ENCODE assay signal across 8 cellular contexts in the genomic region with DNA sequence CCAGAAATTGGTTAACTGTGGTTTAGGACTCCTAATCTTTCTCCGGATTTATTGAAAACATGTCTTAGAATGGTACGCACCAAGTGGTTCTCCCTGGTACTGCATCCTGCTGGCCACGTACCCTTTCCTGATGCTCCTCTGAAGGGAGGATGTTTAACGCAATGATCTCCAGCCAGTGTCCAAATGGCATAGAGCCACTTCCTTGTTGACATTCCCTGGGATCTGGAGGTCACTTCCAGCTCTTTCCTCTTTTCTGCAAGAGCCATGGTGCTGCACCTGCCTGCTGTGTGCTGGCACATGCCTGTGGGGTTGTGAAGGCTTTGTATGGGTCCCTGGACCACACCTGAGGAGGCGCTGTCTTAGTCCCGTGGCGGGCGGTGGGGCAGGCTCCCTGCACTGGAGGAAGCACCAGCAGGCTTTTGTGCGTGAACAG. TPM values are rescaled to one million over a fixed set of nuclear protein-coding genes. Genes with fewer than 3 reads are reported as not detected.
DNase-seq lines count a peak whose midpoint lies in the region; ATAC-seq and TF ChIP-seq lines count a peak whose summit lies in the region.

No MANE protein-coding gene starts in this region.

- H3K4me3 Mint-ChIP-seq in activated CD4-positive, alpha-beta T cell treated with anti-CD3 and anti-CD28 coated beads for 36 hours, result no peak overlapping the region

- TF ChIP-seq EP300 in gastroesophageal sphincter (IDR thresholded peaks at IDR 0.05), result no peak
- no peak for TF ChIP-seq EP300 in tibial nerve (IDR thresholded peaks at IDR 0.05)

- POLR2A ChIA-PET in activated CD4-positive, alpha-beta T cell treated with anti-CD3 and anti-CD28 coated beads for 36 hours (lab: Charles Lee), result no interaction called here

- no peaks in the 10 kb centered on the region for H3K36me3 ChIP-seq in gastroesophageal sphincter
- H3K36me3 ChIP-seq in tibial nerve, result no peaks in the 10 kb centered on the region

- WGBS in gastroesophageal sphincter (ENCODE audit: low coverage in 1 of 2), 2 donors, result 75 to 83% methylated on average over 5 to 9 of the region's 9 CpGs
- WGBS in tibial nerve, 2 donors, result 74 to 80% methylated on average over 9 of the region's 9 CpGs

- no peak overlapping the region for H3K4me3 ChIP-seq in gastroesophageal sphincter
- H3K4me3 ChIP-seq in tibial nerve, result no peak overlapping the region

- no peaks in the 10 kb centered on the region for H3K27me3 Mint-ChIP-seq in activated CD4-positive, alpha-beta T cell treated with anti-CD3 and anti-CD28 coated beads for 36 hours

- H3K27me3 ChIP-seq in gastroesophageal sphincter (no peaks in the 10 kb centered on the region), tibial nerve (no peaks in the 10 kb centered on the region)

- H3K4me1 ChIP-seq in gastroesophageal sphincter, result peaks cover 0 to 82% (median 18%) of the 10 kb centered on the region in 3 donors
- H3K4me1 ChIP-seq in tibial nerve, result peaks cover 0 to 52% (median 12%) of the 10 kb centered on the region in 4 donors

- no peak for ATAC-seq in activated CD4-positive, alpha-beta T cell treated with anti-CD3 and anti-CD28 coated beads for 36 hours
- ATAC-seq in gastroesophageal sphincter, result peak; percentile 25

- CTCF ChIA-PET in activated CD4-positive, alpha-beta T cell treated with anti-CD3 and anti-CD28 coated beads for 36 hours (lab: Charles Lee), result interaction anchor here (0.7 to 2.0 kb wide), 8 partner anchors 8 to 28 kb away, joined by 3 to 7 read pairs (median 3); no protein-coding TSS in a partner anchor

- H3K36me3 Mint-ChIP-seq in activated CD4-positive, alpha-beta T cell treated with anti-CD3 and anti-CD28 coated beads for 36 hours (ENCODE audit: low read depth), result peaks cover 32% of the 10 kb centered on the region

- peak overlapping the region; percentile 29 for H3K27ac Mint-ChIP-seq in activated CD4-positive, alpha-beta T cell treated with anti-CD3 and anti-CD28 coated beads for 36 hours

- peaks cover 62% of the 10 kb centered on the region for H3K4me1 Mint-ChIP-seq in activated CD4-positive, alpha-beta T cell treated with anti-CD3 and anti-CD28 coated beads for 36 hours

- TF ChIP-seq POLR2A in gastroesophageal sphincter (IDR thresholded peaks at IDR 0.05), result no peak
- no peak for TF ChIP-seq POLR2A in tibial nerve (IDR thresholded peaks at IDR 0.05)

- H3K27ac ChIP-seq in gastroesophageal sphincter (peak overlapping the region in 1 of 4 donors; percentile 1), tibial nerve (peak overlapping the region in 2 of 4 donors; percentile 12 to 18)

- H3K9me3 ChIP-seq in gastroesophageal sphincter (no peaks in the 10 kb centered on the region), tibial nerve (no peaks in the 10 kb centered on the region)

- TF ChIP-seq CTCF in gastroesophageal sphincter (IDR thresholded peaks at IDR 0.05) (peak in 2 of 4 experiments; percentile 40 to 41), tibial nerve (IDR thresholded peaks at IDR 0.05) (peak; percentile 19 to 43 (median 42))

- peak; percentile 48 for DNase-seq in activated CD4-positive, alpha-beta T cell treated with anti-CD3 and anti-CD28 coated beads for 36 hours
- DNase-seq in activated CD4-positive, alpha-beta T cell treated with anti-CD3 and anti-CD28 coated beads for 4 hours, result no peak
- peak; percentile 24 for DNase-seq in RPMI7951 (ENCODE audit: low read depth)
- DNase-seq in tibial nerve (ENCODE audit: low spot score in 2 of 2), result peak in 1 of 2 donors; percentile 49
- DNase-seq in NCI-H1930 (lab: John Stamatoyannopoulos, UW), result no peak
- DNase-seq in HPDE6-E6E7 (ENCODE audit: extremely low spot score), result no peak
- no peak for DNase-seq in GDM1 (lab: John Stamatoyannopoulos, UW)

- intact Hi-C loops in activated CD4-positive, alpha-beta T cell treated with anti-CD3 and anti-CD28 coated beads for 36 hours (cut with DNase I, micrococcal nuclease), result no loop called here

- no peaks in the 10 kb centered on the region for H3K9me3 Mint-ChIP-seq in activated CD4-positive, alpha-beta T cell treated with anti-CD3 and anti-CD28 coated beads for 36 hours (ENCODE audit: low read depth)

RNA-seq across cellular contexts. Expression of gene GALNT2, which starts 53.9 kb away (rescaled TPM):
- total RNA-seq in activated CD4-positive, alpha-beta T cell treated with anti-CD3 and anti-CD28 coated beads for 36 hours, result 10 to 100 TPM; 48.2 to 51.0 TPM
- total RNA-seq in RPMI7951 (2014; rRNA removed; shearing (Covaris generic)), result 26.6 and 33.3 TPM in 2 replicates
- 100 to 1,000 TPM in 3 of 4 donors, 10 to 100 TPM in 1; 95.3 to 160 (median 134) TPM for total RNA-seq in gastroesophageal sphincter
- 10 to 100 TPM; 47.9 to 78.6 (median 60.0) TPM for total RNA-seq in tibial nerve

Comparison
In these comparisons a context has a peak if more than half of its experiments do, and no peak if none do; other contexts are left out.
1. DNase-seq: peak in activated CD4-positive, alpha-beta T cell treated with anti-CD3 and anti-CD28 coated beads for 36 hours (single experiment) and RPMI7951 (single experiment); none in activated CD4-positive, alpha-beta T cell treated with anti-CD3 and anti-CD28 coated beads for 4 hours (0 of 2), NCI-H1930 (0 of 2), HPDE6-E6E7 (single experiment) and GDM1 (single experiment).